Comparison of ENCODE assay signal across 1 cellular context in the genomic region with DNA sequence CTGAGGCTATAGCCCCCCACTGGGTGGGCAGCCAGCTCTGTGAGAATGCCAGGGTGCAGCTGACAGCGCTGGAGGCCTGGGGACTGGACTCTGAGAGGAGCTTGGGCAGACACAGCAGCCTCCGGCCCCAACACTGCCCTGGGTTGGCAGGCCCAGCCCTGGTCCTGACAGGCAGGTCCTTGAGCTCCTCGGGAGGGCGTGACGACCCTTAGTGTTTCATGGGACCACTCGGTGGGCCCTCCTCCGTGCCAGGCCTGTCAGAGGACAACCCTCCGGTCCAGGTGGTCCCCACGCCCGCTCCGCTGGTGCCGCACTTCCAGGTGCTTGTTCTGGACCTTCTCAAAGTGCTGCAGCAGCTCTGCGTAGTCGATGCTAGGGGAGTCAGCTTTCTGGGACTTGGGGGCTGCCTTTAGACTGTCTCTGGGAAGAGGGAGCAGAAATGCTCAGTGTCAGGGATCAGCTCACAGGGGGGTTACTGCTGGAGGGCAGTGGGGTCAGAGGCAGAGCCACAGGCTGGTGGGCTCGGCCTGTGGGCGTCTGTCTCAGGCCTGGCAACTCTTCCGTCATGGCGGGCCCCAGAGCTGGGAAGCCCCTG.
TF ChIP-seq lines count a peak whose summit lies in the region.

No MANE protein-coding gene starts in this region.

TF ChIP-seq in endothelial cell of umbilical vein, 7 proteins besides CTCF, POLR2A, EP300 and RAD21:
- TF ChIP-seq EZH2 (IDR thresholded peaks at IDR 0.05; ENCODE audit: borderline replicate concordance, low read depth, low read length, severe bottlenecking): no peak
- no peak for TF ChIP-seq GATA2 (IDR thresholded peaks at IDR 0.05; ENCODE audit: insufficient read depth, insufficient read length, low read depth, low read length)
